Comparison of ENCODE assay signal across 8 cellular contexts in genomic region chr12:56299308-56299852, GRCh38. TPM values are rescaled to one million over a fixed set of nuclear protein-coding genes. Genes with fewer than 3 reads are reported as not detected.
DNase-seq lines count a peak whose midpoint lies in the region; ATAC-seq and TF ChIP-seq lines count a peak whose summit lies in the region.

No MANE protein-coding gene starts in this region.

- H3K4me3 ChIP-seq in GM23248 (peak overlapping the region; percentile 85), SK-N-MC (peak overlapping the region; percentile 93), coronary artery (peak overlapping the region; percentile 96), mesenchymal stem cell (ENCODE audit: insufficient read depth in 1 of 2, low read depth in 1 of 2, low read length in 2 of 2) (peak overlapping the region; percentile 90 to 95), thymus (ENCODE audit: low read length) (peak overlapping the region; percentile 87)

- TF ChIP-seq CTCF in coronary artery (IDR thresholded peaks at IDR 0.05) = no peak
- TF ChIP-seq CTCF in GM13976 (IDR thresholded peaks at IDR 0.05; ENCODE audit: borderline replicate concordance, control extremely low read depth, extremely low read depth, insufficient read depth, missing control alignments) = no peak

- no peak overlapping the region for H2AK5ac ChIP-seq in mesenchymal stem cell (ENCODE audit: low read length, severe bottlenecking)

- ATAC-seq in HG03025 (IDR thresholded peaks at IDR 0.05; ENCODE audit: low FRiP score, unreplicated experiment) = no peak

- no peaks in the 10 kb centered on the region for H3K27me3 ChIP-seq in GM23248 (replicated peaks; ENCODE audit: insufficient read depth)
- no peaks in the 10 kb centered on the region for H3K27me3 ChIP-seq in mesenchymal stem cell (ENCODE audit: control insufficient read depth in 1 of 2, insufficient read depth in 1 of 2, low read length in 2 of 2)
- H3K27me3 ChIP-seq in thymus (ENCODE audit: control insufficient read depth, insufficient read depth) = no peaks in the 10 kb centered on the region

- H3K4ac ChIP-seq in mesenchymal stem cell (ENCODE audit: low read depth in 1 of 2, low read length in 2 of 2) = peak overlapping the region in 1 of 2 experiments; percentile 86

- no peak overlapping the region for H2BK15ac ChIP-seq in mesenchymal stem cell (ENCODE audit: low read depth, poor library complexity, severe bottlenecking)

- 0 to 3% methylated on average over 10 of the region's 10 CpGs for WGBS in GM23248 (ENCODE audit: low coverage in 1 of 2, low lambda C conversion rate in 2 of 2, missing lambda C conversion rate in 2 of 2), 2 experiments
- WGBS in mesenchymal stem cell = 10% methylated on average over 10 of the region's 10 CpGs
- WGBS in thymus = under 1% methylated on average over 10 of the region's 10 CpGs

- H4K20me1 ChIP-seq in GM23248 (ENCODE audit: insufficient read depth) = no peaks in the 10 kb centered on the region; the same call in 1 of the 2 replicates

- peaks cover 7% of the 10 kb centered on the region for H3K79me1 ChIP-seq in mesenchymal stem cell (replicated peaks; ENCODE audit: low read length, poor library complexity, severe bottlenecking)

- no peak overlapping the region for H2BK5ac ChIP-seq in mesenchymal stem cell (ENCODE audit: low read depth, low read length, poor library complexity, severe bottlenecking)

- H3K4me2 ChIP-seq in GM23248 (ENCODE audit: unreplicated experiment) = peak overlapping the region; percentile 97
- peak overlapping the region; percentile 61 for H3K4me2 ChIP-seq in mesenchymal stem cell (ENCODE audit: low read length, poor library complexity, severe bottlenecking)

- peaks cover 20% of the 10 kb centered on the region for H3F3A ChIP-seq in GM23248 (ENCODE audit: insufficient read depth)

- H2AFZ ChIP-seq in GM23248 = peak overlapping the region; percentile 71
- no peak overlapping the region for H2AFZ ChIP-seq in mesenchymal stem cell (ENCODE audit: low read depth, low read length)

- H3K27ac ChIP-seq in GM23248 (peak overlapping the region; percentile 68), SK-N-MC (peak overlapping the region; percentile 81; the same call in 1 of the 2 replicates), coronary artery (peak overlapping the region; percentile 86 to 92), mesenchymal stem cell (ENCODE audit: low read length, poor library complexity, severe bottlenecking) (peak overlapping the region; percentile 91), thymus (ENCODE audit: low read depth) (peak overlapping the region; percentile 93)

- DNase-seq in AG08396 (ENCODE audit: low spot score) = peak; percentile 17
- no peak for DNase-seq in GM23248
- no peak for DNase-seq in SK-N-MC (ENCODE audit: low read depth, low spot score)
- no peak for DNase-seq in coronary artery (ENCODE audit: low spot score)
- no peak for DNase-seq in mesenchymal stem cell
- DNase-seq in GM13976 (ENCODE audit: low spot score) = no peak

- H3K18ac ChIP-seq in mesenchymal stem cell (ENCODE audit: low read depth in 1 of 2, low read length in 2 of 2) = peak overlapping the region; percentile 72 to 96

- no peak overlapping the region for H2BK120ac ChIP-seq in mesenchymal stem cell (ENCODE audit: low read depth, low read length)

- H3K36me3 ChIP-seq in GM23248 (ENCODE audit: low read depth) (peaks cover 4% of the 10 kb centered on the region), SK-N-MC (ENCODE audit: insufficient read depth, low read length) (peaks cover 34% of the 10 kb centered on the region), mesenchymal stem cell (ENCODE audit: control insufficient read depth in 1 of 2, insufficient read depth in 2 of 2, low read depth in 1 of 2, low read length in 2 of 2) (peaks cover 15 to 24% of the 10 kb centered on the region in 2 experiments), thymus (ENCODE audit: control insufficient read depth, insufficient read depth) (peaks cover 7% of the 10 kb centered on the region)

- peaks cover 68% of the 10 kb centered on the region for H3K79me2 ChIP-seq in GM23248 (ENCODE audit: insufficient read depth)

- H3K23ac ChIP-seq in mesenchymal stem cell (ENCODE audit: low read length in 2 of 2) = no peak overlapping the region

- H3K4me1 ChIP-seq in GM23248 (ENCODE audit: insufficient read depth) = peaks cover 18% of the 10 kb centered on the region
- peaks cover 14% of the 10 kb centered on the region for H3K4me1 ChIP-seq in mesenchymal stem cell (ENCODE audit: control insufficient read depth, insufficient read depth, low read depth, low read length)
- H3K4me1 ChIP-seq in thymus (ENCODE audit: control insufficient read depth, insufficient read depth, low read length) = peaks cover 13% of the 10 kb centered on the region

- peak overlapping the region; percentile 94 for H4K91ac ChIP-seq in mesenchymal stem cell (ENCODE audit: low read length)

- H3K9me2 ChIP-seq in GM23248 (ENCODE audit: insufficient read depth) = no peaks in the 10 kb centered on the region

- H3K14ac ChIP-seq in mesenchymal stem cell (ENCODE audit: low read length in 2 of 2) = peak overlapping the region in 1 of 2 experiments; percentile 94

- no peak overlapping the region for H4K8ac ChIP-seq in mesenchymal stem cell (ENCODE audit: low read length)

- H2BK12ac ChIP-seq in mesenchymal stem cell (ENCODE audit: low read length in 2 of 2) = no peak overlapping the region

- H3K9ac ChIP-seq in GM23248 (peak overlapping the region; percentile 80), SK-N-MC (ENCODE audit: insufficient read length) (peak overlapping the region; percentile 88), mesenchymal stem cell (ENCODE audit: low read length) (peak overlapping the region; percentile 91)

- in situ Hi-C loops in GM23248 (cut with MboI) (no loop called here), GM13976 (cut with MboI; ENCODE audit: low sequenced_read_pairs, unreplicated experiment) (no loop called here)

- H3K9me3 ChIP-seq in GM23248 (ENCODE audit: low read depth) (no peaks in the 10 kb centered on the region), SK-N-MC (ENCODE audit: low read depth, low read length) (no peaks in the 10 kb centered on the region), mesenchymal stem cell (ENCODE audit: control insufficient read depth, low read length) (no peaks in the 10 kb centered on the region), thymus (ENCODE audit: control insufficient read depth) (no peaks in the 10 kb centered on the region)

RNA-seq across cellular contexts. Expression of gene CS, which starts 0.8 kb away (rescaled TPM):
- total RNA-seq in GM23248 (2014; rRNA removed; shearing (Covaris generic)) = 67.2 and 74.7 TPM in 2 replicates
- polyA plus RNA-seq in GM23248 (2016; fragmentation: Nextera tagmentation; extraction: Ambion mirVana) (76.2 and 77.8 TPM in 2 replicates), thymus (53.6 TPM)
- 126 TPM for polyA plus RNA-seq in mesenchymal stem cell (2013, experiment 1 of 2)
- polyA plus RNA-seq in mesenchymal stem cell (2013, experiment 2 of 2) = 125 TPM

RNA-seq across cellular contexts. Expression of gene CNPY2, which starts 16.4 kb away (rescaled TPM):
- total RNA-seq in GM23248 (2014; rRNA removed; shearing (Covaris generic)) = 89.9 and 97.5 TPM in 2 replicates
- polyA plus RNA-seq in GM23248 (2016; fragmentation: Nextera tagmentation; extraction: Ambion mirVana) (248 and 253 TPM in 2 replicates), thymus (83.1 TPM)
- polyA plus RNA-seq in mesenchymal stem cell (2013, experiment 1 of 2) = 199 TPM
- 210 TPM for polyA plus RNA-seq in mesenchymal stem cell (2013, experiment 2 of 2)

RNA-seq across cellular contexts. Expression of gene COQ10A, which starts 32.6 kb away (rescaled TPM):
- total RNA-seq in GM23248 (2014; rRNA removed; shearing (Covaris generic)) = 8.2 and 10.3 TPM in 2 replicates
- polyA plus RNA-seq in GM23248 (2016; fragmentation: Nextera tagmentation; extraction: Ambion mirVana) (9.6 and 9.8 TPM in 2 replicates), thymus (24.9 TPM)
- polyA plus RNA-seq in mesenchymal stem cell (2013, experiment 1 of 2) = 12.6 TPM
- 11.5 TPM for polyA plus RNA-seq in mesenchymal stem cell (2013, experiment 2 of 2)

RNA-seq across cellular contexts. Expression of gene PAN2, which starts 34.4 kb away (rescaled TPM):
- total RNA-seq in GM23248 (2014; rRNA removed; shearing (Covaris generic)) = 20.2 and 22.1 TPM in 2 replicates
- polyA plus RNA-seq in GM23248 (2016; fragmentation: Nextera tagmentation; extraction: Ambion mirVana) = 7.2 and 9.1 TPM in 2 replicates
- polyA plus RNA-seq in mesenchymal stem cell (2013, experiment 1 of 2) = 7.4 TPM
- polyA plus RNA-seq in mesenchymal stem cell (2013, experiment 2 of 2) = 7.1 TPM
- 71.4 TPM for polyA plus RNA-seq in thymus

RNA-seq across cellular contexts. Expression of gene IL23A, which starts 39.3 kb away (rescaled TPM):
- not detected in 2 replicates for total RNA-seq in GM23248 (2014; rRNA removed; shearing (Covaris generic))
- polyA plus RNA-seq in GM23248 (2016; fragmentation: Nextera tagmentation; extraction: Ambion mirVana) = 0.19 and 0.31 TPM in 2 replicates
- polyA plus RNA-seq in mesenchymal stem cell (2013, experiment 1 of 2) = 0.06 TPM
- not detected for polyA plus RNA-seq in mesenchymal stem cell (2013, experiment 2 of 2)
- 11.6 TPM for polyA plus RNA-seq in thymus
